ENCODE assay signal across 12 cellular contexts in the genomic region with DNA sequence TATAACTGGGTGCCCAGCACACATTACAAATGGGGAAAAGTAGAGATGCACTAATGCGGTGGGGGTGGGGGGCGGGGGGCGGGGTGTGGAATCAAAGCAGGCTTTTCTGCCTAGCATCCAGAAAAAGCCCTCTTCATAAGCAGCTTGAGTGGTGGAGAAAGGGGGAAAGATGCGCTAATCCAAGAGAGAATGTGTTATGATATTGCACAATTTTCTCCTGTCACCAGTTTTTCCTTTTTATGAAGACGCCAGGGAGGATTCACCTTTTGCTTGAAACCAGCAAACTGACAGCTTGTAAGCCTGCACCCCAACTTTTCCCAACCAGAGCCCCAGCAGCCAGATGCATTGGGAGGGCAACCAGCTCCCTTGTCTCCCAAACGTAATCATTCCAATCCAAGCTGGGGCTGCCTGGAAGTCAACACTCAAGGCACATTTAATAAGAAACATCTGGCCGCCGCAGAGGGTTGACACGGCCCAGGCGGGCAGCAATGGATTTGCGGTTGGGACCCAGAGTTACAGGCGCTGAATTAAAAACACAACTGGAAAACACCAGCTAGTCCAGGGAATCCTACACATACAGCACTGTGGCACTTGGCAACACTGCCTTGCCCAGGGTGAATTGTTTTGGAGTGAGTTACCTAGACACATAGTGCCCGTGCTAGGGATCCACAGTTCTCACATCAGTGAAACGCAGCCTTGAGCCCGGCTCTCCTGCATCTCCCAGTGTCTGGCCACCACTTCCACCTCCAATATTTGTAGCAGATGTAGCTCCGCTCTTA.
DNase-seq lines count a peak whose midpoint lies in the region; ATAC-seq and TF ChIP-seq lines count a peak whose summit lies in the region.
"Had no signal": no experiment of that assay in that cellular context is flagged by ENCODE, and none has a peak within 500 bp of the region (broad histone marks: within the 10 kb centered on the region; RNA-seq: fewer than 3 reads in every experiment).

No MANE protein-coding gene starts in this region.

- H3F3A ChIP-seq in neural progenitor cell (ENCODE audit: low read depth) = peaks cover 14% of the 10 kb centered on the region

- no peak overlapping the region for H2AFZ ChIP-seq in neural progenitor cell (replicated peaks)

- H3K27me3 Mint-ChIP-seq in neural progenitor cell (ENCODE audit: insufficient read depth, low read depth) = peaks cover 10% of the 10 kb centered on the region

- no peaks in the 10 kb centered on the region for H4K20me1 ChIP-seq in neural progenitor cell (ENCODE audit: low read depth)

- H3K4me1 ChIP-seq in HUES6 (ENCODE audit: control insufficient read depth, insufficient read depth, low read length) = peaks cover 34% of the 10 kb centered on the region
- H3K4me1 ChIP-seq in neural progenitor cell = peaks cover 8% of the 10 kb centered on the region

- H3K4me1 Mint-ChIP-seq in neural progenitor cell = peaks cover 55% of the 10 kb centered on the region

- no peaks in the 10 kb centered on the region for H3K36me3 Mint-ChIP-seq in neural progenitor cell

- TF ChIP-seq CTCF in neural progenitor cell (IDR thresholded peaks at IDR 0.05) = no peak

- 0 out of 2 replicates have a peak overlapping the region, but pooled peaks have one; percentile 6 for H3K4me3 ChIP-seq in HUES6 (ENCODE audit: low read depth, low read length)
- no peak overlapping the region for H3K4me3 ChIP-seq in neural progenitor cell

- H3K27ac Mint-ChIP-seq in neural progenitor cell = no peak overlapping the region

- no peaks in the 10 kb centered on the region for H3K9me3 Mint-ChIP-seq in neural progenitor cell

- H3K9me3 ChIP-seq in HUES6 (ENCODE audit: control insufficient read depth, insufficient read depth, low read depth, low read length) (no peaks in the 10 kb centered on the region), neural progenitor cell (ENCODE audit: low read depth) (no peaks in the 10 kb centered on the region)

- no peaks in the 10 kb centered on the region for H3K36me3 ChIP-seq in HUES6 (ENCODE audit: control insufficient read depth, insufficient read depth, low read length)
- H3K36me3 ChIP-seq in neural progenitor cell = no peaks in the 10 kb centered on the region

- H3K4me2 ChIP-seq in neural progenitor cell = no peak overlapping the region

- peaks cover 25% of the 10 kb centered on the region for H3K27me3 ChIP-seq in HUES6 (ENCODE audit: control insufficient read depth, insufficient read depth, low read length)
- peaks cover 30% of the 10 kb centered on the region for H3K27me3 ChIP-seq in neural progenitor cell

- H3K9ac ChIP-seq in HUES6 (ENCODE audit: low read length) = no peak overlapping the region
- H3K9ac ChIP-seq in neural progenitor cell = no peak overlapping the region

- ATAC-seq in GM21360 (IDR thresholded peaks at IDR 0.05; ENCODE audit: unreplicated experiment) (no peak), GM19395 (IDR thresholded peaks at IDR 0.05; ENCODE audit: unreplicated experiment) (no peak)

- peak; percentile 87 for DNase-seq in AG20443 (ENCODE audit: low spot score)
- peak; percentile 85 for DNase-seq in fibroblast of gingiva (ENCODE audit: low read depth)
- no peak for DNase-seq in neural progenitor cell (ENCODE audit: low spot score)
- DNase-seq in NCI-H2107 (lab: John Stamatoyannopoulos, UW) = no peak
- no peak for DNase-seq in DMS153 (lab: John Stamatoyannopoulos, UW)
- DNase-seq: activated CD4-positive, alpha-beta T cell treated with anti-CD3 and anti-CD28 coated beads for 1 hour; activated naive CD4-positive, alpha-beta T cell treated with Interleukin-2 at 50 U/mL for 16 hours; NCI-H1436 treated with DMSO at 0.1 percent for 48 hours; RPMI8226 had no signal

- no peaks in the 10 kb centered on the region for H3K79me2 ChIP-seq in neural progenitor cell (ENCODE audit: low read depth)

- H3K27ac ChIP-seq in HUES6 (ENCODE audit: low read depth, low read length) (no peak overlapping the region), neural progenitor cell (no peak overlapping the region)

- peak overlapping the region; percentile 87 for H3K4me3 Mint-ChIP-seq in neural progenitor cell

Comparison
In these comparisons a context has a peak if more than half of its experiments do, and no peak if none do; other contexts are left out.
1. DNase-seq: peak in AG20443 (single experiment) and fibroblast of gingiva (single experiment); none in neural progenitor cell (single experiment), NCI-H2107 (single experiment) and DMS153 (single experiment).